Comparison of ENCODE assay signal across 8 cellular contexts in genomic region chr6:43608310-43608763, GRCh38. TPM values are rescaled to one million over a fixed set of nuclear protein-coding genes. Genes with fewer than 3 reads are reported as not detected.
A peak's percentile ranks its signal among the peaks of the same experiment; 100 is the strongest.
DNase-seq lines count a peak whose midpoint lies in the region; ATAC-seq and TF ChIP-seq lines count a peak whose summit lies in the region.

No MANE protein-coding gene starts in this region.

- intact Hi-C loops in ovary (cut with DNase I) (loop anchor here in 2 of 4 donors (5.0 to 10.0 kb wide), 2 partner anchors 466 to 469 kb away; no protein-coding TSS in a partner anchor), vagina (cut with DNase I) (no loop called here)

- H3K9me3 ChIP-seq in MG63 (no peaks in the 10 kb centered on the region), ovary (no peaks in the 10 kb centered on the region), vagina (no peaks in the 10 kb centered on the region)

- H3K27me3 ChIP-seq in MG63: no peaks in the 10 kb centered on the region
- H3K27me3 ChIP-seq in foreskin keratinocyte: no peaks in the 10 kb centered on the region
- H3K27me3 ChIP-seq in ovary: no peaks in the 10 kb centered on the region
- no peaks in the 10 kb centered on the region for H3K27me3 ChIP-seq in vagina

- 2 to 4% (median 3%) methylated on average over 5 of the region's 5 CpGs for WGBS in ovary, 3 donors

- H3K4me3 ChIP-seq in MG63: no peak overlapping the region
- no peak overlapping the region for H3K4me3 ChIP-seq in ovary
- no peak overlapping the region for H3K4me3 ChIP-seq in vagina

- H3K27ac ChIP-seq in foreskin keratinocyte (no peak overlapping the region), ovary (no peak overlapping the region), vagina (no peak overlapping the region)

- H3K4me1 ChIP-seq in foreskin keratinocyte (no peaks in the 10 kb centered on the region), ovary (ENCODE audit: insufficient read depth) (no peaks in the 10 kb centered on the region), vagina (no peaks in the 10 kb centered on the region)

- H3K36me3 ChIP-seq in MG63 (peaks cover 34% of the 10 kb centered on the region), ovary (no peaks in the 10 kb centered on the region), vagina (peaks cover 0 to 44% of the 10 kb centered on the region in 2 donors)

- ATAC-seq in foreskin keratinocyte (peak; percentile 29), HG02973 (IDR thresholded peaks at IDR 0.05; ENCODE audit: unreplicated experiment) (no peak)

- TF ChIP-seq CTCF in foreskin keratinocyte (conservative IDR thresholded peaks at IDR 0.05) (peak; percentile 76), ovary (IDR thresholded peaks at IDR 0.05) (peak; percentile 40 to 64 (median 61)), vagina (IDR thresholded peaks at IDR 0.05) (peak; percentile 43 to 69 (median 63))

- TF ChIP-seq POLR2A in ovary (IDR thresholded peaks at IDR 0.05) (no peak), vagina (IDR thresholded peaks at IDR 0.05) (no peak)

- DNase-seq in DMS79 (lab: John Stamatoyannopoulos, UW): peak; percentile 53
- DNase-seq in MG63: peak; percentile 40
- DNase-seq in RPMI8226: peak; percentile 66
- DNase-seq in activated effector memory CD4-positive, alpha-beta T cell treated with Interleukin-2 at 50 U/mL for 16 hours: peak; percentile 27
- peak in 1 of 2 donors; percentile 42 for DNase-seq in foreskin keratinocyte
- peak; percentile 49 to 73 (median 67) for DNase-seq in ovary
- DNase-seq in vagina (ENCODE audit: extremely low spot score in 2 of 2): no peak

- TF ChIP-seq EP300 in ovary (IDR thresholded peaks at IDR 0.05): no peak

RNA-seq across cellular contexts. Expression of gene GTPBP2, which starts 20.7 kb away (rescaled TPM):
- 7.6 and 11.6 TPM in 2 replicates for total RNA-seq in MG63 (2014; rRNA removed; shearing (Covaris generic); ENCODE audit: low replicate concordance)
- total RNA-seq in foreskin keratinocyte: 44.8 and 46.4 TPM in 2 replicates
- 33.0 and 34.1 TPM in 2 replicates for polyA plus RNA-seq in foreskin keratinocyte
- 10 to 100 TPM; 24.9 to 60.4 (median 36.5) TPM for total RNA-seq in ovary
- 10 to 100 TPM; 28.8 to 31.9 TPM for polyA plus RNA-seq in ovary
- 45.7 TPM for total RNA-seq in vagina

RNA-seq across cellular contexts. Expression of gene MAD2L1BP, which starts 27.3 kb away (rescaled TPM):
- 11.2 and 14.4 TPM in 2 replicates for total RNA-seq in MG63 (2014; rRNA removed; shearing (Covaris generic); ENCODE audit: low replicate concordance)
- 29.0 and 31.7 TPM in 2 replicates for total RNA-seq in foreskin keratinocyte
- polyA plus RNA-seq in foreskin keratinocyte: 38.9 and 40.6 TPM in 2 replicates
- 10 to 100 TPM; 11.9 to 28.4 (median 16.8) TPM for total RNA-seq in ovary
- polyA plus RNA-seq in ovary: 10 to 100 TPM; 16.0 to 23.9 TPM
- 58.4 TPM for total RNA-seq in vagina

RNA-seq across cellular contexts. Expression of gene POLH, which starts 32.4 kb away (rescaled TPM):
- 9.4 and 10.0 TPM in 2 replicates for total RNA-seq in MG63 (2014; rRNA removed; shearing (Covaris generic); ENCODE audit: low replicate concordance)
- total RNA-seq in foreskin keratinocyte (24.3 and 24.7 TPM in 2 replicates), ovary (10 to 100 TPM in 3 of 7 donors, 1 to 10 TPM in 4; 4.6 to 14.1 (median 8.6) TPM), vagina (11.3 TPM)
- polyA plus RNA-seq in foreskin keratinocyte (4.9 and 6.1 TPM in 2 replicates), ovary (10 to 100 TPM in 1 of 2 donors, 1 to 10 TPM in 1; 5.2 to 15.5 TPM)

RNA-seq across cellular contexts. Expression of gene XPO5, which starts 32.5 kb away (rescaled TPM):
- total RNA-seq in MG63 (2014; rRNA removed; shearing (Covaris generic); ENCODE audit: low replicate concordance): 26.6 and 35.7 TPM in 2 replicates
- 40.0 and 43.0 TPM in 2 replicates for total RNA-seq in foreskin keratinocyte
- 23.4 and 29.3 TPM in 2 replicates for polyA plus RNA-seq in foreskin keratinocyte
- 10 to 100 TPM in 6 of 7 donors, 1 to 10 TPM in 1; 9.8 to 41.8 (median 27.6) TPM for total RNA-seq in ovary
- 10 to 100 TPM in 1 of 2 donors, 1 to 10 TPM in 1; 6.8 to 24.5 TPM for polyA plus RNA-seq in ovary
- total RNA-seq in vagina: 24.3 TPM

RNA-seq across cellular contexts. Expression of gene RSPH9, which starts 36.5 kb away (rescaled TPM):
- total RNA-seq in MG63 (2014; rRNA removed; shearing (Covaris generic); ENCODE audit: low replicate concordance): not detected in 2 replicates
- 0.04 and 0.07 TPM in 2 replicates for total RNA-seq in foreskin keratinocyte
- 0.07 and 0.12 TPM in 2 replicates for polyA plus RNA-seq in foreskin keratinocyte
- 1 to 10 TPM in 1 of 7 donors, under 1 TPM in 5, not detected in 1; 0.20 to 4.7 (median 0.44) TPM for total RNA-seq in ovary
- polyA plus RNA-seq in ovary: under 1 TPM; 0.25 to 0.70 TPM
- total RNA-seq in vagina: 0.74 TPM

Comparison
In these comparisons a context has a peak if more than half of its experiments do, and no peak if none do; other contexts are left out.
1. DNase-seq: peak in DMS79 (single experiment), MG63 (single experiment), RPMI8226 (single experiment), activated effector memory CD4-positive, alpha-beta T cell treated with Interleukin-2 at 50 U/mL for 16 hours (single experiment) and ovary (5 of 5); none in vagina (0 of 2).
2. Peak in every context shown above with its lines, with median percentiles within 50 percentile points of each other: CTCF ChIP-seq.